Comparison of ENCODE assay signal across 14 cellular contexts in genomic region chr6:136738178-136739057, GRCh38. TPM values are rescaled to one million over a fixed set of nuclear protein-coding genes. Genes with fewer than 3 reads are reported as not detected.
DNase-seq lines count a peak whose midpoint lies in the region; ATAC-seq, FAIRE-seq and TF ChIP-seq lines count a peak whose summit lies in the region.
"Had no signal": no experiment of that assay in that cellular context is flagged by ENCODE, and none has a peak within 500 bp of the region (broad histone marks: within the 10 kb centered on the region; RNA-seq: fewer than 3 reads in every experiment).

No MANE protein-coding gene starts in this region.

- TF ChIP-seq CTCF in right atrium auricular region (IDR thresholded peaks at IDR 0.05) (no peak), esophagus muscularis mucosa (IDR thresholded peaks at IDR 0.05) (no peak)

- H3K36me3 ChIP-seq in right atrium auricular region (no peaks in the 10 kb centered on the region), esophagus muscularis mucosa (no peaks in the 10 kb centered on the region)
- H3K36me3 ChIP-seq: HAP-1, suprapubic skin had no signal

- WGBS in esophagus muscularis mucosa = 64% methylated on average over 13 of the region's 13 CpGs

- peaks cover 0 to 17% of the 10 kb centered on the region in 2 donors for H3K4me1 ChIP-seq in right atrium auricular region
- peaks cover 14 to 46% (median 36%) of the 10 kb centered on the region in 4 donors for H3K4me1 ChIP-seq in esophagus muscularis mucosa

- peak; percentile 30 for ATAC-seq in Right ventricle myocardium inferior
- ATAC-seq: natural killer cell treated with Interleukin-12 subunit alpha and Interleukin-12 subunit beta and Interleukin-15 and Interleukin-18, amount 100 ng/mL, for 72 hours had no signal

- FAIRE-seq in urothelium cell line (lab: Jason Lieb, UNC) = peak; percentile 53

- DNase-seq in Right ventricle myocardium inferior (ENCODE audit: missing footprints) (no peak), right atrium auricular region (ENCODE audit: low spot score) (no peak), esophagus muscularis mucosa (ENCODE audit: extremely low spot score) (no peak), mucosa of gallbladder (ENCODE audit: low spot score) (peak; percentile 53), urothelium cell line (ENCODE audit: low spot score) (no peak), DMS 273 treated with DMSO at 0.1 percent for 48 hours (lab: John Stamatoyannopoulos, UW) (no peak), MV-4-11 (lab: John Stamatoyannopoulos, UW) (no peak)
- DNase-seq in stimulated activated CD4-positive, alpha-beta T cell treated with anti-CD3 and anti-CD28 coated beads, Interleukin-1b, Interleukin-23, amount 100 ng/mL, for 48 hours = no peak
- DNase-seq: cerebellar nuclear complex; GDM1; stimulated activated CD4-positive, alpha-beta T cell treated with anti-CD3 and anti-CD28 coated beads, Interleukin-4, amount 100 ng/mL, for 24 hours had no signal

- no peaks in the 10 kb centered on the region for H3K9me3 ChIP-seq in right atrium auricular region
- no peaks in the 10 kb centered on the region for H3K9me3 ChIP-seq in esophagus muscularis mucosa
- H3K9me3 ChIP-seq: HAP-1, suprapubic skin had no signal

- no peak for TF ChIP-seq POLR2A in esophagus muscularis mucosa (IDR thresholded peaks at IDR 0.05; ENCODE audit: low read depth)

- H3K27me3 ChIP-seq in right atrium auricular region = no peaks in the 10 kb centered on the region
- H3K27me3 ChIP-seq in esophagus muscularis mucosa = no peaks in the 10 kb centered on the region
- H3K27me3 ChIP-seq: suprapubic skin had no signal

- H3K27ac ChIP-seq in right atrium auricular region (peak overlapping the region in 1 of 2 donors; percentile 65), esophagus muscularis mucosa (replicated peaks in 1 of 4) (peak overlapping the region; percentile 57 to 66 (median 59))
- H3K27ac ChIP-seq: suprapubic skin had no signal

- no peak for TF ChIP-seq EP300 in esophagus muscularis mucosa (IDR thresholded peaks at IDR 0.05)

- H3K4me3 ChIP-seq in right atrium auricular region = no peak overlapping the region
- peak overlapping the region in 2 of 4 donors; percentile 4 to 30 for H3K4me3 ChIP-seq in esophagus muscularis mucosa
- H3K4me3 ChIP-seq: HAP-1, suprapubic skin had no signal

- intact Hi-C loops in Right ventricle myocardium inferior (cut with DNase I) = no loop called here
- intact Hi-C loops in esophagus muscularis mucosa (cut with DNase I) = no loop called here

RNA-seq across cellular contexts. Expression of gene MAP3K5, which starts 53.9 kb away (rescaled TPM):
- total RNA-seq in Right ventricle myocardium inferior (34.7 TPM), right atrium auricular region (10 to 100 TPM in 1 of 2 donors, 1 to 10 TPM in 1; 6.7 to 11.9 TPM), esophagus muscularis mucosa (10 to 100 TPM; 18.7 to 24.1 (median 20.7) TPM), mucosa of gallbladder (15.9 TPM)
